In the genomic region with DNA sequence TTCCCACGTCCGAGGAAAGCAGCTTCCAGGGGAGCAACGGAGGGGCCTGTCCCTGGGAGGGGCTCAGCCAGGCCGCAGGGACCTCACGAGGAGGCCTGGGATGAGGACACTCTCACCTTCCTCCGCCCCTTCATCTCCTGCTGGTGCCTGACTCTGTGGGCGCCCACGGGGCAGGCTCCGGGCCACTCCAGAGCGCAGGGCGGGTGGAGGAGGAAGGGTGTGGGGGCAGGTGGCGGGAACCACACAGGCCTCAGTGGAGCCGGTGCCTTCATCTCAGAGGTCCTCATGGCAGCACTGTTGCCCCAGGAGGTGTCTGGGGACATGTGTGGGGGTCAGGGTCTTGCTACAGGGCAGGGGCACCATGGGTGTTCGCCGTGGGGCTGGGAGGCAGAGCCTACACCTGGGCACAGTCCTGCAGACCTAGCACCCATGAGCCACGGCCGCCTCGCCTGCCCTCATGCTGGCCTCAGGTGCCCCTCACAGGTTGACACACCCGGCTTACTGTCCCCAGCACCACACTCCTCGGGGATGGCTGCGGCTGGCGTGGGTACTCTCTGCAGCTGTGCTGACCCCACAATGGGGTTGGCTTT, we compare ENCODE assay signal across 1 cellular context.
TF ChIP-seq lines count a peak whose summit lies in the region.

No MANE protein-coding gene starts in this region.

TF ChIP-seq in HepG2, 621 proteins besides CTCF, POLR2A, EP300 and RAD21 (continued from another document):
- TF ChIP-seq, protein P1, sequence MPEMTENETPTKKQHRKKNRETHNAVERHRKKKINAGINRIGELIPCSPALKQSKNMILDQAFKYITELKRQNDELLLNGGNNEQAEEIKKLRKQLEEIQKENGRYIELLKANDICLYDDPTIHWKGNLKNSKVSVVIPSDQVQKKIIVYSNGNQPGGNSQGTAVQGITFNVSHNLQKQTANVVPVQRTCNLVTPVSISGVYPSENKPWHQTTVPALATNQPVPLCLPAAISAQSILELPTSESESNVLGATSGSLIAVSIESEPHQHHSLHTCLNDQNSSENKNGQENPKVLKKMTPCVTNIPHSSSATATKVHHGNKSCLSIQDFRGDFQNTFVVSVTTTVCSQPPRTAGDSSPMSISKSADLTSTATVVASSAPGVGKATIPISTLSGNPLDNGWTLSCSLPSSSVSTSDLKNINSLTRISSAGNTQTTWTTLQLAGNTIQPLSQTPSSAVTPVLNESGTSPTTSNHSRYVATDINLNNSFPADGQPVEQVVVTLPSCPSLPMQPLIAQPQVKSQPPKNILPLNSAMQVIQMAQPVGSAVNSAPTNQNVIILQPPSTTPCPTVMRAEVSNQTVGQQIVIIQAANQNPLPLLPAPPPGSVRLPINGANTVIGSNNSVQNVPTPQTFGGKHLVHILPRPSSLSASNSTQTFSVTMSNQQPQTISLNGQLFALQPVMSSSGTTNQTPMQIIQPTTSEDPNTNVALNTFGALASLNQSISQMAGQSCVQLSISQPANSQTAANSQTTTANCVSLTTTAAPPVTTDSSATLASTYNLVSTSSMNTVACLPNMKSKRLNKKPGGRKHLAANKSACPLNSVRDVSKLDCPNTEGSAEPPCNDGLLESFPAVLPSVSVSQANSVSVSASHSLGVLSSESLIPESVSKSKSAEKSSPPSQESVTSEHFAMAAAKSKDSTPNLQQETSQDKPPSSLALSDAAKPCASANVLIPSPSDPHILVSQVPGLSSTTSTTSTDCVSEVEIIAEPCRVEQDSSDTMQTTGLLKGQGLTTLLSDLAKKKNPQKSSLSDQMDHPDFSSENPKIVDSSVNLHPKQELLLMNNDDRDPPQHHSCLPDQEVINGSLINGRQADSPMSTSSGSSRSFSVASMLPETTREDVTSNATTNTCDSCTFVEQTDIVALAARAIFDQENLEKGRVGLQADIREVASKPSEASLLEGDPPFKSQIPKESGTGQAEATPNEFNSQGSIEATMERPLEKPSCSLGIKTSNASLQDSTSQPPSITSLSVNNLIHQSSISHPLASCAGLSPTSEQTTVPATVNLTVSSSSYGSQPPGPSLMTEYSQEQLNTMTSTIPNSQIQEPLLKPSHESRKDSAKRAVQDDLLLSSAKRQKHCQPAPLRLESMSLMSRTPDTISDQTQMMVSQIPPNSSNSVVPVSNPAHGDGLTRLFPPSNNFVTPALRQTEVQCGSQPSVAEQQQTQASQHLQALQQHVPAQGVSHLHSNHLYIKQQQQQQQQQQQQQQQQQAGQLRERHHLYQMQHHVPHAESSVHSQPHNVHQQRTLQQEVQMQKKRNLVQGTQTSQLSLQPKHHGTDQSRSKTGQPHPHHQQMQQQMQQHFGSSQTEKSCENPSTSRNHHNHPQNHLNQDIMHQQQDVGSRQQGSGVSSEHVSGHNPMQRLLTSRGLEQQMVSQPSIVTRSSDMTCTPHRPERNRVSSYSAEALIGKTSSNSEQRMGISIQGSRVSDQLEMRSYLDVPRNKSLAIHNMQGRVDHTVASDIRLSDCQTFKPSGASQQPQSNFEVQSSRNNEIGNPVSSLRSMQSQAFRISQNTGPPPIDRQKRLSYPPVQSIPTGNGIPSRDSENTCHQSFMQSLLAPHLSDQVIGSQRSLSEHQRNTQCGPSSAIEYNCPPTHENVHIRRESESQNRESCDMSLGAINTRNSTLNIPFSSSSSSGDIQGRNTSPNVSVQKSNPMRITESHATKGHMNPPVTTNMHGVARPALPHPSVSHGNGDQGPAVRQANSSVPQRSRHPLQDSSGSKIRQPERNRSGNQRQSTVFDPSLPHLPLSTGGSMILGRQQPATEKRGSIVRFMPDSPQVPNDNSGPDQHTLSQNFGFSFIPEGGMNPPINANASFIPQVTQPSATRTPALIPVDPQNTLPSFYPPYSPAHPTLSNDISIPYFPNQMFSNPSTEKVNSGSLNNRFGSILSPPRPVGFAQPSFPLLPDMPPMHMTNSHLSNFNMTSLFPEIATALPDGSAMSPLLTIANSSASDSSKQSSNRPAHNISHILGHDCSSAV (CRISPR knock-in tag; IDR thresholded peaks at IDR 0.05; ENCODE audit: borderline replicate concordance), result no peak
- TF ChIP-seq FOXP1 (IDR thresholded peaks at IDR 0.05), result no peak
- no peak for TF ChIP-seq FOXP1 (CRISPR knock-in tag; IDR thresholded peaks at IDR 0.05)
- TF ChIP-seq RBM22 (optimal IDR thresholded peaks at IDR 0.05; ENCODE audit: low read length), result no peak
- no peak for TF ChIP-seq MED13 (CRISPR knock-in tag; IDR thresholded peaks at IDR 0.05)
- TF ChIP-seq IRF2 (CRISPR knock-in tag; IDR thresholded peaks at IDR 0.05), result no peak
- TF ChIP-seq ZNF546 (CRISPR knock-in tag; conservative IDR thresholded peaks at IDR 0.05), result no peak
- TF ChIP-seq, protein P2, sequence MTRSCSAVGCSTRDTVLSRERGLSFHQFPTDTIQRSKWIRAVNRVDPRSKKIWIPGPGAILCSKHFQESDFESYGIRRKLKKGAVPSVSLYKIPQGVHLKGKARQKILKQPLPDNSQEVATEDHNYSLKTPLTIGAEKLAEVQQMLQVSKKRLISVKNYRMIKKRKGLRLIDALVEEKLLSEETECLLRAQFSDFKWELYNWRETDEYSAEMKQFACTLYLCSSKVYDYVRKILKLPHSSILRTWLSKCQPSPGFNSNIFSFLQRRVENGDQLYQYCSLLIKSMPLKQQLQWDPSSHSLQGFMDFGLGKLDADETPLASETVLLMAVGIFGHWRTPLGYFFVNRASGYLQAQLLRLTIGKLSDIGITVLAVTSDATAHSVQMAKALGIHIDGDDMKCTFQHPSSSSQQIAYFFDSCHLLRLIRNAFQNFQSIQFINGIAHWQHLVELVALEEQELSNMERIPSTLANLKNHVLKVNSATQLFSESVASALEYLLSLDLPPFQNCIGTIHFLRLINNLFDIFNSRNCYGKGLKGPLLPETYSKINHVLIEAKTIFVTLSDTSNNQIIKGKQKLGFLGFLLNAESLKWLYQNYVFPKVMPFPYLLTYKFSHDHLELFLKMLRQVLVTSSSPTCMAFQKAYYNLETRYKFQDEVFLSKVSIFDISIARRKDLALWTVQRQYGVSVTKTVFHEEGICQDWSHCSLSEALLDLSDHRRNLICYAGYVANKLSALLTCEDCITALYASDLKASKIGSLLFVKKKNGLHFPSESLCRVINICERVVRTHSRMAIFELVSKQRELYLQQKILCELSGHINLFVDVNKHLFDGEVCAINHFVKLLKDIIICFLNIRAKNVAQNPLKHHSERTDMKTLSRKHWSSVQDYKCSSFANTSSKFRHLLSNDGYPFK (CRISPR knock-in tag; IDR thresholded peaks at IDR 0.05; ENCODE audit: borderline replicate concordance), result no peak
- no peak for TF ChIP-seq RNF2 (conservative IDR thresholded peaks at IDR 0.05; ENCODE audit: low read depth)
